Comparison of ENCODE assay signal across 2 cellular contexts in genomic region chr17:42686520-42687137, GRCh38.
TF ChIP-seq lines count a peak whose summit lies in the region.

No MANE protein-coding gene starts in this region.

TF ChIP-seq in HepG2, 621 proteins besides CTCF, POLR2A, EP300 and RAD21:
- TF ChIP-seq ZFP36 (IDR thresholded peaks at IDR 0.05; ENCODE audit: borderline replicate concordance, low read depth, low read length, partially characterized antibody) (no peak), ZBTB38 (CRISPR knock-in tag; IDR thresholded peaks at IDR 0.05) (0 out of 2 replicates have a peak, but pooled peaks have one; percentile 32)

TF ChIP-seq in endothelial cell of umbilical vein, 7 proteins besides CTCF, POLR2A, EP300 and RAD21:
- TF ChIP-seq EZH2 (IDR thresholded peaks at IDR 0.05; ENCODE audit: borderline replicate concordance, low read depth, low read length, severe bottlenecking) (peak; percentile 66), GATA2 (IDR thresholded peaks at IDR 0.05; ENCODE audit: insufficient read depth, insufficient read length, low read depth, low read length) (no peak), MAX (IDR thresholded peaks at IDR 0.05; ENCODE audit: insufficient read depth, insufficient read length) (no peak), MYC (IDR thresholded peaks at IDR 0.05; ENCODE audit: low read depth, low read length) (no peak)
